9 cellular contexts compared by ENCODE assay signal in the genomic region with DNA sequence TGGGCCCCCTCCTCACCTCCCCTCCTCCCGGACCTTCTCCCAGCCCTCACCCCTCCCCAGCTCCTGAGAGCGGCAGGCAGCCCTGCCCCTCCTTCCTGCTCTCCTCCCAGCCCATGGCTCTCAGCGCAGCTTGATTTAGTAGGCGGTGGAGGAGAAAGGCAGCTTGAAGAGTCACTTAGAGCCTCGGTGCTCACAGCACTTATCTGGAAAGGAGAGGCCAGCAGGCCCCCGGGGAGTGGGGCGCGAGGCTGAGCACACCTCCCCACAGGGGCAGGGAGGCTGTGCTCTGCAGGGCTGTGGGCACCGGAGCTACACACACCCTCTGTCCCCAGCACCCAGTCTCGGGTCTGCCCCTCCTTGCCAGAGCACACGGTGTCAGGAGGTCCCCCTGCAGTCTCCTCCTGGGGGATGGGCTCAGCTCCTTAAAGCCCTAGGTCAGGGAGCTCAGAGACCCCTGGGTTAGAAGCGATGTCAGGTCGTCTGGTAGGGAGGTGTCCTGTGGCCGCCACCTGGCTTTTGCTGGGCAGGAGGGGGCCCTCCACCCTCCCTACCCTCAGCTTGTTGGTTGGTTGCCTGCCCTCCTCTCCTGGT.
DNase-seq lines count a peak whose midpoint lies in the region; ATAC-seq and TF ChIP-seq lines count a peak whose summit lies in the region.
"Had no signal": no experiment of that assay in that cellular context is flagged by ENCODE, and none has a peak within 500 bp of the region (broad histone marks: within the 10 kb centered on the region; RNA-seq: fewer than 3 reads in every experiment).

No MANE protein-coding gene starts in this region.

- no peaks in the 10 kb centered on the region for H4K20me1 ChIP-seq in MM.1S (ENCODE audit: insufficient read depth, low read length)

- peak; percentile 63 for DNase-seq in COLO668 (lab: John Stamatoyannopoulos, UW; ENCODE audit: unreplicated experiment)
- DNase-seq in NCI-H1092 (lab: John Stamatoyannopoulos, UW), result peak; percentile 94
- DNase-seq in adrenal gland, result peak in 5 of 7 donors; percentile 34 to 45 (median 43)
- DNase-seq in medulla oblongata (ENCODE audit: extremely low spot score), result peak; percentile 27
- DNase-seq in vagina (ENCODE audit: extremely low spot score in 2 of 2), result no peak
- DNase-seq in MM.1S, result no peak

- H3K9me2 ChIP-seq in MM.1S (replicated peaks; ENCODE audit: insufficient read depth, low read length), result no peaks in the 10 kb centered on the region

- H3K27me3 ChIP-seq in adrenal gland (no peaks in the 10 kb centered on the region), vagina (no peaks in the 10 kb centered on the region), MM.1S (replicated peaks; ENCODE audit: insufficient read depth, low read length) (peaks cover 73% of the 10 kb centered on the region)

- H3K36me3 ChIP-seq in adrenal gland (replicated peaks in 1 of 2) (no peaks in the 10 kb centered on the region), vagina (no peaks in the 10 kb centered on the region), MM.1S (replicated peaks; ENCODE audit: insufficient read depth, low read length) (no peaks in the 10 kb centered on the region)

- WGBS in adrenal gland, 4 donors, result 0 to 10% (median 8%) methylated on average over 4 to 14 of the region's 14 CpGs

- peaks cover 33 to 71% of the 10 kb centered on the region in 2 donors for H3K4me1 ChIP-seq in adrenal gland (replicated peaks in 1 of 2)
- peaks cover 74% of the 10 kb centered on the region for H3K4me1 ChIP-seq in vagina
- no peaks in the 10 kb centered on the region for H3K4me1 ChIP-seq in MM.1S (ENCODE audit: low read length)

- H3K4me3 ChIP-seq in adrenal gland (peak overlapping the region in 1 of 4 donors; percentile 49), vagina (peak overlapping the region; percentile 33 to 60), MM.1S (ENCODE audit: low read length) (no peak overlapping the region)

- no peak overlapping the region for H2AFZ ChIP-seq in MM.1S (ENCODE audit: low read length)

- no peaks in the 10 kb centered on the region for H3K9me3 ChIP-seq in adrenal gland (replicated peaks in 1 of 3)
- no peaks in the 10 kb centered on the region for H3K9me3 ChIP-seq in vagina
- no peaks in the 10 kb centered on the region for H3K9me3 ChIP-seq in MM.1S (replicated peaks; ENCODE audit: insufficient read depth, low read length)

- ATAC-seq in GM18870 (IDR thresholded peaks at IDR 0.05; ENCODE audit: unreplicated experiment), result no peak
- no peak for ATAC-seq in HG03571 (IDR thresholded peaks at IDR 0.05; ENCODE audit: unreplicated experiment)

- H3K9ac ChIP-seq in MM.1S (ENCODE audit: low read length), result no peak overlapping the region

- no peak for TF ChIP-seq POLR2A in adrenal gland (IDR thresholded peaks at IDR 0.05)
- no peak for TF ChIP-seq POLR2A in vagina (IDR thresholded peaks at IDR 0.05)

- H3F3A ChIP-seq in MM.1S (ENCODE audit: insufficient read depth, low read length), result no peaks in the 10 kb centered on the region

- H3K27ac ChIP-seq in adrenal gland (peak overlapping the region in 2 of 5 donors; percentile 66 to 75), vagina (peak overlapping the region; percentile 73), MM.1S (ENCODE audit: low read length) (no peak overlapping the region)
- H3K27ac ChIP-seq: HL-60 had no signal

- no peak overlapping the region for H3K4me2 ChIP-seq in MM.1S (ENCODE audit: low read depth, low read length)

- intact Hi-C loops in adrenal gland (cut with DNase I), result no loop called here
- intact Hi-C loops in vagina (cut with DNase I), result no loop called here

- H3K79me2 ChIP-seq in MM.1S (ENCODE audit: low read length), result no peaks in the 10 kb centered on the region

- no peak for TF ChIP-seq CTCF in adrenal gland (IDR thresholded peaks at IDR 0.05)
- no peak for TF ChIP-seq CTCF in vagina (IDR thresholded peaks at IDR 0.05)
- TF ChIP-seq CTCF in MM.1S (IDR thresholded peaks at IDR 0.05; ENCODE audit: low read length), result no peak

Comparison
In these comparisons a context has a peak if more than half of its experiments do, and no peak if none do; other contexts are left out.
1. DNase-seq: peak in COLO668 (single experiment), NCI-H1092 (single experiment), adrenal gland (5 of 7) and medulla oblongata (single experiment); none in vagina (0 of 2) and MM.1S (single experiment).